28 cellular contexts compared by ENCODE assay signal in the genomic region with DNA sequence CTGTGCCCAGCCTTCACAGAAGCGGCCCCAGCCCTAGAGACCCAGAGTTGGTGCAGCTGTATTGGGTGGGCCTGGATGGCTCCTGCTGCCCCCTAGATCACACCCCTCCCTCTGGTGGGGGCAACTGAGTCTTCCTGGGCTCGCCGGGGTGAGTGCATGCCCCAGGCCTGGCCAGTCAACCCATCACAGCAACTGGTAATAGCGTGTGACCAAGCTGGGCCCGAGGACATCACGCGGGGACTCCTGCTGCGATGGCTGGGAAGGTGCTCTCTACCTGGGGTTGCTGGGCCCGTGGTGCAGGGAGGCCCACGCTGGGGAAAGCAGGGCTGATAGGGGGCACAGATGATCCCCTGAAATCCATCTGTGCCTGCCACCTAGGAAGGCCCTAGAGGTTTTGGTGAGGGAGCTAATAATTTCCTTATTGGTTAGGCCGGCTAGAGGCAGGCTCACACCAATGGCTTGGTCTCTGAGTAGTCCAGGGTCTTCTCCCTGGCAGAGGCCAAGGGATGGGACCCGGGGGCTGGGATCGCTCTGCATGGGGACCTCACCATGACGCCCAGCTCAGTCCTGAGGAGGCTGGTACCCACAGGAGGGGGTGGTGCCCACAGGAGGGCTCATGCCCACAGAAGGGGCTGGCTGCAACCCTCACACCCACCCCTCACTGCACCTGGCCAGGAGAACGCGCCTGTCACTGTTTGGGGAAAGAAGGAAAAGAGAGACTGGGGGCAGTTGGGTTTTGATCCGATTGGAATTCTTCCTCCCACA.
DNase-seq lines count a peak whose midpoint lies in the region; ATAC-seq, FAIRE-seq and TF ChIP-seq lines count a peak whose summit lies in the region.
"Had no signal": no experiment of that assay in that cellular context is flagged by ENCODE, and none has a peak within 500 bp of the region (broad histone marks: within the 10 kb centered on the region; RNA-seq: fewer than 3 reads in every experiment).

No MANE protein-coding gene starts in this region.

- TF ChIP-seq POLR2A in sigmoid colon (IDR thresholded peaks at IDR 0.05) = no peak

- no peak overlapping the region for H3K9ac ChIP-seq in kidney (ENCODE audit: low read length in 2 of 2)

- H3K9me3 Mint-ChIP-seq in CD4-positive, CD25-positive, alpha-beta regulatory T cell = no peaks in the 10 kb centered on the region
- H3K9me3 Mint-ChIP-seq in activated T-helper 17 cell treated with anti-CD3 and anti-CD28 coated beads, Interleukin-2, amount 50 U/mL, for 72 hours = no peaks in the 10 kb centered on the region
- no peaks in the 10 kb centered on the region for H3K9me3 Mint-ChIP-seq in Calu3 (ENCODE audit: low read depth, unreplicated experiment)
- H3K9me3 Mint-ChIP-seq: activated CD4-positive, alpha-beta T cell treated with anti-CD3 and anti-CD28 coated beads, Interleukin-2, amount 10 ng/mL, durations not matched to agents 24 days and 14 days; CD8-positive, alpha-beta memory T cell had no signal

- H3K4me1 Mint-ChIP-seq in CD4-positive, CD25-positive, alpha-beta regulatory T cell = peaks cover 0 to 12% (median under 1%) of the 10 kb centered on the region in 4 donors
- H3K4me1 Mint-ChIP-seq in activated T-helper 17 cell treated with anti-CD3 and anti-CD28 coated beads, Interleukin-2, amount 50 U/mL, for 72 hours = no peaks in the 10 kb centered on the region
- peaks cover 27% of the 10 kb centered on the region for H3K4me1 Mint-ChIP-seq in Calu3 (ENCODE audit: low read depth, unreplicated experiment)
- H3K4me1 Mint-ChIP-seq: activated CD4-positive, alpha-beta T cell treated with anti-CD3 and anti-CD28 coated beads, Interleukin-2, amount 10 ng/mL, durations not matched to agents 24 days and 14 days had no signal

- in situ Hi-C loops in ACHN (cut with HindIII; ENCODE audit: low pct_ligation_motif_present, low pct_unique_long_range_greater_than_20kb, low sequenced_read_pairs) = no loop called here

- no peak overlapping the region for H3K4me3 ChIP-seq in CD4-positive, CD25-positive, alpha-beta regulatory T cell (ENCODE audit: low read depth, low read length)
- H3K4me3 ChIP-seq in kidney (ENCODE audit: low read length in 2 of 2) (no peak overlapping the region), sigmoid colon (no peak overlapping the region)
- H3K4me3 ChIP-seq: adrenal gland, heart left ventricle, psoas muscle, SK-N-MC, skin epidermis had no signal

- no peaks in the 10 kb centered on the region for H3K4me1 ChIP-seq in CD4-positive, CD25-positive, alpha-beta regulatory T cell (ENCODE audit: control insufficient read depth, insufficient read depth, low read length, poor library complexity, severe bottlenecking)
- peaks cover 41 to 48% of the 10 kb centered on the region in 2 donors for H3K4me1 ChIP-seq in kidney (ENCODE audit: control insufficient read depth in 1 of 2, insufficient read depth in 1 of 2, low read depth in 1 of 2, low read length in 2 of 2)
- peaks cover 0 to 81% (median 77%) of the 10 kb centered on the region in 4 donors for H3K4me1 ChIP-seq in sigmoid colon

- no peaks in the 10 kb centered on the region for H3K27me3 ChIP-seq in CD4-positive, CD25-positive, alpha-beta regulatory T cell (ENCODE audit: control insufficient read depth, insufficient read depth, low read length)
- H3K27me3 ChIP-seq in sigmoid colon = no peaks in the 10 kb centered on the region
- H3K27me3 ChIP-seq: adrenal gland, heart left ventricle had no signal

- peaks cover 9% of the 10 kb centered on the region for H3K36me3 ChIP-seq in CD4-positive, CD25-positive, alpha-beta regulatory T cell (ENCODE audit: control insufficient read depth, insufficient read depth, low read length)
- H3K36me3 ChIP-seq in kidney (ENCODE audit: control insufficient read depth in 1 of 2, insufficient read depth in 2 of 2, low read length in 2 of 2) = peaks cover 0 to 2% of the 10 kb centered on the region in 2 donors
- H3K36me3 ChIP-seq in sigmoid colon = no peaks in the 10 kb centered on the region

- TF ChIP-seq CTCF in kidney (IDR thresholded peaks at IDR 0.05; ENCODE audit: borderline replicate concordance, extremely low read depth, insufficient read depth) (no peak), sigmoid colon (IDR thresholded peaks at IDR 0.05) (no peak), Calu3 (IDR thresholded peaks at IDR 0.05; ENCODE audit: unreplicated experiment) (no peak)

- intact Hi-C loops in kidney (cut with DNase I) = no loop called here
- intact Hi-C loops in sigmoid colon (cut with DNase I) = loop anchor here (5.0 kb wide), 1 partner anchor 105 kb away; a partner anchor contains a TSS
- intact Hi-C loops in Calu3 (cut with micrococcal nuclease; ENCODE audit: unreplicated experiment) = no loop called here

- no peak for FAIRE-seq in kidney (lab: Jason Lieb, UNC)

- no peak overlapping the region for H3K27ac ChIP-seq in CD4-positive, CD25-positive, alpha-beta regulatory T cell (ENCODE audit: insufficient read depth, low read length, poor library complexity, severe bottlenecking)
- H3K27ac ChIP-seq in kidney (ENCODE audit: low read depth in 2 of 2, low read length in 2 of 2) (no peak overlapping the region), sigmoid colon (peak overlapping the region in 3 of 4 donors; percentile 89 to 97 (median 95))
- H3K27ac ChIP-seq: psoas muscle, SK-N-MC, skin epidermis had no signal

- no peak for TF ChIP-seq EP300 in sigmoid colon (IDR thresholded peaks at IDR 0.05)

- H3K27me3 Mint-ChIP-seq in CD4-positive, CD25-positive, alpha-beta regulatory T cell = no peaks in the 10 kb centered on the region
- H3K27me3 Mint-ChIP-seq in activated T-helper 17 cell treated with anti-CD3 and anti-CD28 coated beads, Interleukin-2, amount 50 U/mL, for 72 hours = no peaks in the 10 kb centered on the region
- no peaks in the 10 kb centered on the region for H3K27me3 Mint-ChIP-seq in Calu3 (ENCODE audit: unreplicated experiment)
- H3K27me3 Mint-ChIP-seq: activated CD4-positive, alpha-beta T cell treated with anti-CD3 and anti-CD28 coated beads, Interleukin-2, amount 10 ng/mL, durations not matched to agents 24 days and 14 days had no signal

- BruUV-seq in Calu3 (replicated peaks; lab: Mats Ljungman, UMichigan) = no TSS peak

- WGBS in sigmoid colon, 2 donors = 92 to 93% methylated on average over 17 of the region's 17 CpGs

- no peak for DNase-seq in CD4-positive, CD25-positive, alpha-beta regulatory T cell
- DNase-seq in kidney (peak; percentile 62), sigmoid colon (no peak), Calu3 (no peak), HPDE6-E6E7 (ENCODE audit: extremely low spot score) (no peak), ACHN (no peak)
- DNase-seq: activated CD4-positive, alpha-beta T cell treated with anti-CD3 and anti-CD28 coated beads, Interleukin-2, amount 10 ng/mL, durations not matched to agents 24 days and 14 days; activated CD8-positive, alpha-beta memory T cell treated with anti-CD3 and anti-CD28 coated beads, Interleukin-2, amount 50 U/mL, for 4 hours; activated effector memory CD4-positive, alpha-beta T cell treated with anti-CD3 and anti-CD28 coated beads, Interleukin-2, amount 50 U/mL, for 16 hours; CD8-positive, alpha-beta memory T cell; dermis blood vessel endothelial cell; DMS79; Kasumi-1; NCI-H1694 treated with DMSO at 0.1 percent for 48 hours; NCI-H2171 treated with DMSO at 0.1 percent for 48 hours; NCI-H526 treated with DMSO at 0.1 percent for 48 hours; psoas muscle; RPMI8226; stimulated activated CD4-positive, alpha-beta T cell treated with anti-CD3 and anti-CD28 coated beads, Interleukin-2, amount 100 ng/mL, for 24 hours; stimulated activated naive CD4-positive, alpha-beta T cell treated with Interleukin-2 at 50 U/mL for 16 hours; T-helper 2 cell had no signal

- no peak for ATAC-seq in CD4-positive, CD25-positive, alpha-beta regulatory T cell (ENCODE audit: low read depth in 2 of 2)
- ATAC-seq in activated T-helper 17 cell treated with anti-CD3 and anti-CD28 coated beads, Interleukin-2, amount 50 U/mL, for 72 hours (replicated peaks) = no peak
- no peak for ATAC-seq in GM19467 (IDR thresholded peaks at IDR 0.05; ENCODE audit: unreplicated experiment)
- ATAC-seq: left lobe of liver, psoas muscle had no signal

- no peak overlapping the region for H3K4me3 Mint-ChIP-seq in CD4-positive, CD25-positive, alpha-beta regulatory T cell
- H3K4me3 Mint-ChIP-seq in activated T-helper 17 cell treated with anti-CD3 and anti-CD28 coated beads, Interleukin-2, amount 50 U/mL, for 72 hours = no peak overlapping the region
- no peak overlapping the region for H3K4me3 Mint-ChIP-seq in Calu3 (ENCODE audit: low read depth, unreplicated experiment)
- H3K4me3 Mint-ChIP-seq: activated CD4-positive, alpha-beta T cell treated with anti-CD3 and anti-CD28 coated beads, Interleukin-2, amount 10 ng/mL, durations not matched to agents 24 days and 14 days; CD8-positive, alpha-beta memory T cell had no signal

- CTCF ChIA-PET in Calu3 (lab: Charles Lee) = no interaction called here

- peak overlapping the region in 2 of 3 donors; percentile 36 to 60 for H3K27ac Mint-ChIP-seq in CD4-positive, CD25-positive, alpha-beta regulatory T cell
- peak overlapping the region; percentile 56 for H3K27ac Mint-ChIP-seq in activated T-helper 17 cell treated with anti-CD3 and anti-CD28 coated beads, Interleukin-2, amount 50 U/mL, for 72 hours
- H3K27ac Mint-ChIP-seq in Calu3 (ENCODE audit: unreplicated experiment) = no peak overlapping the region
- H3K27ac Mint-ChIP-seq: activated CD4-positive, alpha-beta T cell treated with anti-CD3 and anti-CD28 coated beads, Interleukin-2, amount 10 ng/mL, durations not matched to agents 24 days and 14 days had no signal

- no peaks in the 10 kb centered on the region for H3K9me3 ChIP-seq in CD4-positive, CD25-positive, alpha-beta regulatory T cell (ENCODE audit: control insufficient read depth in 2 of 2, low read length in 2 of 2)
- no peaks in the 10 kb centered on the region for H3K9me3 ChIP-seq in kidney (ENCODE audit: control insufficient read depth in 1 of 2, low read length in 2 of 2)
- no peaks in the 10 kb centered on the region for H3K9me3 ChIP-seq in sigmoid colon
- H3K9me3 ChIP-seq: adrenal gland, heart left ventricle, psoas muscle had no signal

- H3K36me3 Mint-ChIP-seq in CD4-positive, CD25-positive, alpha-beta regulatory T cell = peaks cover 4% of the 10 kb centered on the region
- peaks cover 6% of the 10 kb centered on the region for H3K36me3 Mint-ChIP-seq in activated T-helper 17 cell treated with anti-CD3 and anti-CD28 coated beads, Interleukin-2, amount 50 U/mL, for 72 hours (ENCODE audit: low read depth)
- peaks cover 66% of the 10 kb centered on the region for H3K36me3 Mint-ChIP-seq in Calu3 (ENCODE audit: insufficient read depth, unreplicated experiment)

Comparison
In these comparisons a context has a peak if more than half of its experiments do, and no peak if none do; other contexts are left out.
1. H3K27ac ChIP-seq: peak in sigmoid colon (3 of 4); none in CD4-positive, CD25-positive, alpha-beta regulatory T cell (single experiment) and kidney (0 of 2).